Comparison of ENCODE assay signal across 36 cellular contexts in genomic region chr11:104060004-104060403, GRCh38. TPM values are rescaled to one million over a fixed set of nuclear protein-coding genes. Genes with fewer than 3 reads are reported as not detected.
A peak's percentile ranks its signal among the peaks of the same experiment; 100 is the strongest.
DNase-seq lines count a peak whose midpoint lies in the region; ATAC-seq, FAIRE-seq and TF ChIP-seq lines count a peak whose summit lies in the region.
"Had no signal": no experiment of that assay in that cellular context is flagged by ENCODE, and none has a peak within 500 bp of the region (broad histone marks: within the 10 kb centered on the region; RNA-seq: fewer than 3 reads in every experiment).

No MANE protein-coding gene starts in this region.

- no peak overlapping the region for H3K27ac ChIP-seq in IMR-90 (ENCODE audit: insufficient read depth, low read length)
- no peak overlapping the region for H3K27ac ChIP-seq in PC-3 (ENCODE audit: low read length)
- no peak overlapping the region for H3K27ac ChIP-seq in keratinocyte (ENCODE audit: control insufficient read depth, insufficient read depth, low read length)
- no peak overlapping the region for H3K27ac ChIP-seq in ovary
- H3K27ac ChIP-seq: Peyer's patch, psoas muscle, testis had no signal

- H3K18ac ChIP-seq in IMR-90 (ENCODE audit: low read depth, low read length): no peak overlapping the region

- H4K20me1 ChIP-seq in IMR-90 (ENCODE audit: insufficient read depth, low read length) (no peaks in the 10 kb centered on the region), PC-3 (ENCODE audit: low read length) (no peaks in the 10 kb centered on the region), keratinocyte (ENCODE audit: control insufficient read depth, extremely low read depth, insufficient read depth, low read length) (no peaks in the 10 kb centered on the region)

- no peaks in the 10 kb centered on the region for H3K27me3 Mint-ChIP-seq in stimulated activated naive CD8-positive, alpha-beta T cell treated with anti-CD3 and anti-CD28 coated beads, Interleukin-15, amount 100 ng/mL, for 72 hours

- POLR2A ChIA-PET in IMR-90 (lab: Charles Lee; ENCODE audit: unreplicated experiment) (no interaction called here), PC-3 (lab: Charles Lee; ENCODE audit: unreplicated experiment) (no interaction called here)

- DNase-seq in IMR-90 (peak; percentile 10), PC-3 (no peak), choroid plexus epithelial cell (ENCODE audit: low read depth) (peak; percentile 6), keratinocyte (ENCODE audit: low read depth, low spot score) (no peak), dedifferentiated amniotic fluid mesenchymal stem cell (ENCODE audit: extremely low spot score) (no peak), ovary (no peak)
- DNase-seq in stimulated activated naive CD8-positive, alpha-beta T cell treated with anti-CD3 and anti-CD28 coated beads, Interleukin-15, amount 100 ng/mL, for 72 hours: no peak
- DNase-seq: ACHN; activated CD4-positive, alpha-beta T cell treated with anti-CD3 and anti-CD28 coated beads for 36 hours; activated T-cell treated with anti-CD3 and anti-CD28 coated beads for 4 hours; central memory CD4-positive, alpha-beta T cell; dermis blood vessel endothelial cell; DMS153; head of caudate nucleus; kidney glomerular epithelial cell; NCI-H1694; NCI-H2171 treated with DMSO at 0.1 percent for 48 hours; NCI-H524; NK-92 treated with Interleukin-12 subunit alpha and Interleukin-12 subunit beta, amount 100 ng/mL, for 24 hours; Peyer's patch; psoas muscle; sigmoid colon; stimulated activated CD4-positive, alpha-beta T cell treated with anti-CD3 and anti-CD28 coated beads, Interleukin-4, amount 100 ng/mL, for 24 hours; testis had no signal

- H3F3A ChIP-seq in PC-3 (ENCODE audit: low read length, unreplicated experiment): no peaks in the 10 kb centered on the region

- no peak for TF ChIP-seq EP300 in ovary (IDR thresholded peaks at IDR 0.05)

- TF ChIP-seq RAD21 in IMR-90 (IDR thresholded peaks at IDR 0.05; ENCODE audit: low read length): no peak

- peak overlapping the region; percentile 13; the same call in 1 of the 2 replicates for H2BK120ac ChIP-seq in IMR-90 (ENCODE audit: low read depth, low read length)

- dilution Hi-C loops in IMR-90 (cut with HindIII; ENCODE audit: low sequenced_read_pairs, unreplicated experiment) (no loop called here), keratinocyte (cut with MboI; ENCODE audit: extremely low pct_ligation_motif_present, low sequenced_read_pairs) (no loop called here)

- H4K5ac ChIP-seq in IMR-90 (ENCODE audit: low read depth, low read length): no peak overlapping the region

- H2AK9ac ChIP-seq in IMR-90 (replicated peaks; ENCODE audit: low read depth, low read length, poor library complexity): no peak overlapping the region

- no peak overlapping the region for H4K91ac ChIP-seq in IMR-90 (ENCODE audit: insufficient read depth, low read depth, low read length)

- no peak overlapping the region for H2BK5ac ChIP-seq in IMR-90 (ENCODE audit: low read depth, low read length, poor library complexity, severe bottlenecking)

- BruUV-seq in IMR-90 (replicated peaks; lab: Mats Ljungman, UMichigan) (no TSS peak), PC-3 (replicated peaks; lab: Mats Ljungman, UMichigan) (no TSS peak)

- WGBS in IMR-90 (ENCODE audit: extremely low coverage in 2 of 2, insufficient read length in 1 of 2), 2 experiments: no CpG with 5 or more reads among the region's 1 CpG
- 39 to 51% (median 44%) methylated on average over 1 of the region's 1 CpG for WGBS in ovary, 3 donors

- H3K4ac ChIP-seq in IMR-90 (ENCODE audit: low read depth, low read length): peak overlapping the region; percentile 29; the same call in 1 of the 2 replicates

- H4K8ac ChIP-seq in IMR-90 (ENCODE audit: low read depth in 2 of 2, low read length in 2 of 2): peak overlapping the region in 1 of 2 experiments; percentile 3; a peak in 1 of 4 replicates

- no peak for TF ChIP-seq POLR2A in IMR-90 (IDR thresholded peaks at IDR 0.05; ENCODE audit: low read depth, low read length)
- no peak for TF ChIP-seq POLR2A in ovary (IDR thresholded peaks at IDR 0.05)

- H3K4me3 Mint-ChIP-seq in stimulated activated naive CD8-positive, alpha-beta T cell treated with anti-CD3 and anti-CD28 coated beads, Interleukin-15, amount 100 ng/mL, for 72 hours: no peak overlapping the region
- H3K4me3 Mint-ChIP-seq: activated CD4-positive, alpha-beta T cell treated with anti-CD3 and anti-CD28 coated beads for 36 hours; stimulated activated effector memory CD8-positive, alpha-beta T cell treated with anti-CD3 and anti-CD28 coated beads, Interleukin-12 subunit alpha, Interleukin-12 subunit beta, amount 100 ng/mL, for 72 hours had no signal

- no peaks in the 10 kb centered on the region for H3K9me1 ChIP-seq in IMR-90 (ENCODE audit: insufficient read depth, low read length)
- no peaks in the 10 kb centered on the region for H3K9me1 ChIP-seq in keratinocyte (ENCODE audit: control insufficient read depth, extremely low read depth, insufficient read depth, low read length)

- no peak overlapping the region for H2BK15ac ChIP-seq in IMR-90 (ENCODE audit: low read depth, low read length)

- FAIRE-seq in keratinocyte (lab: Jason Lieb, UNC): peak; percentile 51
- FAIRE-seq: astrocyte, endometrium, H1, K562 had no signal

- H3K79me1 ChIP-seq in IMR-90 (ENCODE audit: low read depth in 1 of 2, low read length in 2 of 2): no peaks in the 10 kb centered on the region

- H3K23ac ChIP-seq in IMR-90 (ENCODE audit: low read depth, low read length): no peak overlapping the region; the same call in 1 of the 2 replicates

- H3K27me3 ChIP-seq in IMR-90 (ENCODE audit: control insufficient read depth, insufficient read depth, low read length) (no peaks in the 10 kb centered on the region), PC-3 (ENCODE audit: low read length) (peaks cover 31% of the 10 kb centered on the region; the same call in 1 of the 2 replicates), keratinocyte (ENCODE audit: control insufficient read depth, extremely low read depth, insufficient read depth, low read length) (no peaks in the 10 kb centered on the region), ovary (no peaks in the 10 kb centered on the region)
- H3K27me3 ChIP-seq: Peyer's patch, sigmoid colon, testis had no signal

- in situ Hi-C loops in IMR-90 (cut with MboI; ENCODE audit: low sequenced_read_pairs): no loop called here

- CTCF ChIA-PET in IMR-90 (lab: Yijun Ruan, JAX): no interaction called here
- CTCF ChIA-PET in PC-3 (lab: Charles Lee): no interaction called here

- H3K9ac ChIP-seq in IMR-90 (ENCODE audit: low read depth, low read length): no peak overlapping the region
- no peak overlapping the region for H3K9ac ChIP-seq in PC-3 (ENCODE audit: low read length)
- H3K9ac ChIP-seq in keratinocyte (ENCODE audit: control insufficient read depth, extremely low read depth, insufficient read depth, low read length): no peak overlapping the region

- H2AK5ac ChIP-seq in IMR-90 (ENCODE audit: low read depth, low read length): no peak overlapping the region

- H2AFZ ChIP-seq in IMR-90 (replicated peaks; ENCODE audit: low read length, poor library complexity): no peak overlapping the region
- no peak overlapping the region for H2AFZ ChIP-seq in PC-3 (ENCODE audit: low read length)
- H2AFZ ChIP-seq in keratinocyte (ENCODE audit: control insufficient read depth, low read length): no peak overlapping the region

- H3K9me3 Mint-ChIP-seq in stimulated activated naive CD8-positive, alpha-beta T cell treated with anti-CD3 and anti-CD28 coated beads, Interleukin-15, amount 100 ng/mL, for 72 hours: no peaks in the 10 kb centered on the region
- H3K9me3 Mint-ChIP-seq: activated naive CD4-positive, alpha-beta T cell treated with anti-CD3 and anti-CD28 coated beads, Interleukin-2, amount 50 U/mL, for 72 hours; stimulated activated effector memory CD8-positive, alpha-beta T cell treated with anti-CD3 and anti-CD28 coated beads, Interleukin-12 subunit alpha, Interleukin-12 subunit beta, amount 100 ng/mL, for 72 hours had no signal

- TF ChIP-seq CTCF in IMR-90 (conservative IDR thresholded peaks at IDR 0.05; ENCODE audit: low read depth, low read length): no peak
- TF ChIP-seq CTCF in PC-3 (conservative IDR thresholded peaks at IDR 0.05; ENCODE audit: low read depth, low read length): no peak
- TF ChIP-seq CTCF in choroid plexus epithelial cell (conservative IDR thresholded peaks at IDR 0.05; ENCODE audit: low read depth, low read length): no peak
- TF ChIP-seq CTCF in keratinocyte (optimal IDR thresholded peaks at IDR 0.05 in 1 of 3, IDR thresholded peaks at IDR 0.05 in 1 of 3, conservative IDR thresholded peaks at IDR 0.05 in 1 of 3; ENCODE audit: extremely low read depth in 1 of 3, insufficient read depth in 2 of 3, low read length in 3 of 3): no peak
- TF ChIP-seq CTCF in ovary (IDR thresholded peaks at IDR 0.05): no peak

- no peaks in the 10 kb centered on the region for H3K4me1 Mint-ChIP-seq in stimulated activated naive CD8-positive, alpha-beta T cell treated with anti-CD3 and anti-CD28 coated beads, Interleukin-15, amount 100 ng/mL, for 72 hours
- H3K4me1 Mint-ChIP-seq: activated CD4-positive, alpha-beta T cell treated with anti-CD3 and anti-CD28 coated beads for 36 hours; stimulated activated effector memory CD8-positive, alpha-beta T cell treated with anti-CD3 and anti-CD28 coated beads, Interleukin-12 subunit alpha, Interleukin-12 subunit beta, amount 100 ng/mL, for 72 hours had no signal

- intact Hi-C loops in IMR-90 (cut with micrococcal nuclease): no loop called here
- intact Hi-C loops in PC-3 (cut with micrococcal nuclease): no loop called here
- intact Hi-C loops in ovary (cut with DNase I): no loop called here

- H3K9me2 ChIP-seq in PC-3 (replicated peaks; ENCODE audit: low read length): no peaks in the 10 kb centered on the region

- no peak overlapping the region for H3K27ac Mint-ChIP-seq in stimulated activated naive CD8-positive, alpha-beta T cell treated with anti-CD3 and anti-CD28 coated beads, Interleukin-15, amount 100 ng/mL, for 72 hours
- H3K27ac Mint-ChIP-seq: activated CD4-positive, alpha-beta T cell treated with anti-CD3 and anti-CD28 coated beads for 36 hours; activated naive CD4-positive, alpha-beta T cell treated with anti-CD3 and anti-CD28 coated beads, Interleukin-2, amount 50 U/mL, for 72 hours; stimulated activated effector memory CD8-positive, alpha-beta T cell treated with anti-CD3 and anti-CD28 coated beads, Interleukin-12 subunit alpha, Interleukin-12 subunit beta, amount 100 ng/mL, for 72 hours had no signal

- H3K36me3 ChIP-seq in IMR-90 (ENCODE audit: control insufficient read depth, insufficient read depth, low read length) (no peaks in the 10 kb centered on the region), PC-3 (ENCODE audit: low read depth, low read length) (no peaks in the 10 kb centered on the region), keratinocyte (ENCODE audit: control insufficient read depth in 2 of 2, extremely low read depth in 1 of 2, insufficient read depth in 2 of 2, low read length in 2 of 2) (no peaks in the 10 kb centered on the region), ovary (no peaks in the 10 kb centered on the region)
- H3K36me3 ChIP-seq: Peyer's patch, sigmoid colon had no signal

- H3K4me2 ChIP-seq in IMR-90 (ENCODE audit: low read depth, low read length): no peak overlapping the region
- H3K4me2 ChIP-seq in PC-3 (ENCODE audit: low read length): no peak overlapping the region
- no peak overlapping the region for H3K4me2 ChIP-seq in keratinocyte (ENCODE audit: control insufficient read depth, extremely low read depth, insufficient read depth, low read depth, low read length)

- H2BK20ac ChIP-seq in IMR-90 (ENCODE audit: low read depth, low read length): 0 out of 2 replicates have a peak overlapping the region, but pooled peaks have one; percentile 13

- H3K79me2 ChIP-seq in PC-3 (ENCODE audit: low read length) (no peaks in the 10 kb centered on the region), keratinocyte (ENCODE audit: control insufficient read depth, insufficient read depth, low read length) (no peaks in the 10 kb centered on the region)

- ATAC-seq in IMR-90 (ENCODE audit: low read depth) (no peak; the same call in 1 of the 2 replicates), PC-3 (peak; percentile 35; the same call in 1 of the 2 replicates), HG02642 (IDR thresholded peaks at IDR 0.05; ENCODE audit: poor library complexity, unreplicated experiment) (no peak)
- ATAC-seq in stimulated activated naive CD8-positive, alpha-beta T cell treated with anti-CD3 and anti-CD28 coated beads, Interleukin-15, amount 100 ng/mL, for 72 hours: no peak
- ATAC-seq: activated CD4-positive, alpha-beta T cell treated with anti-CD3 and anti-CD28 coated beads for 36 hours; activated naive CD4-positive, alpha-beta T cell treated with anti-CD3 and anti-CD28 coated beads, Interleukin-2, amount 50 U/mL, for 72 hours; K562; psoas muscle had no signal

- H3K9me3 ChIP-seq in IMR-90 (ENCODE audit: control insufficient read depth, insufficient read depth, low read length) (no peaks in the 10 kb centered on the region), PC-3 (ENCODE audit: low read length) (no peaks in the 10 kb centered on the region), keratinocyte (ENCODE audit: control insufficient read depth, low read depth, low read length) (no peaks in the 10 kb centered on the region), ovary (no peaks in the 10 kb centered on the region)
- H3K9me3 ChIP-seq: Peyer's patch, psoas muscle, sigmoid colon, testis had no signal

- peak overlapping the region; percentile 45; the same call in 1 of the 2 replicates for H3K14ac ChIP-seq in IMR-90 (replicated peaks; ENCODE audit: low read depth, low read length)

- H3K4me3 ChIP-seq in IMR-90 (ENCODE audit: insufficient read depth, low read depth, low read length) (no peak overlapping the region), PC-3 (ENCODE audit: low read length) (no peak overlapping the region), choroid plexus epithelial cell (ENCODE audit: low read depth, low read length) (no peak overlapping the region), keratinocyte (ENCODE audit: control insufficient read depth in 2 of 3, extremely low read depth in 1 of 3, insufficient read depth in 2 of 3, low read depth in 1 of 3, low read length in 3 of 3) (no peak overlapping the region), ovary (no peak overlapping the region)
- H3K4me3 ChIP-seq: K562, Peyer's patch, psoas muscle, sigmoid colon, testis had no signal

- H3K56ac ChIP-seq in IMR-90 (ENCODE audit: extremely low read depth, insufficient read depth, low read length): no peak overlapping the region

- H3K4me1 ChIP-seq in IMR-90 (ENCODE audit: control insufficient read depth, insufficient read depth, low read length) (peaks cover 2% of the 10 kb centered on the region; the same call in 1 of the 2 replicates), PC-3 (ENCODE audit: insufficient read depth, low read length) (no peaks in the 10 kb centered on the region), keratinocyte (ENCODE audit: control insufficient read depth, extremely low read depth, insufficient read depth, low read length) (no peaks in the 10 kb centered on the region), ovary (ENCODE audit: insufficient read depth) (peaks cover 3% of the 10 kb centered on the region)
- H3K4me1 ChIP-seq: Peyer's patch, psoas muscle, testis had no signal

RNA-seq across cellular contexts. Expression of gene DDI1, which starts 23.6 kb away (rescaled TPM):
- total RNA-seq in IMR-90 (2012; rRNA removed) (not detected in 2 replicates), PC-3 (2014; rRNA removed) (not detected in 2 replicates), ovary (not detected)
- polyA plus RNA-seq in IMR-90 (2012; rRNA removed) (not detected in 2 replicates), keratinocyte (not detected in 3 replicates), ovary (not detected)
- polyA plus RNA-seq in IMR-90 (2012; cell fraction: cytosol; rRNA removed): not detected in 2 replicates
- 0.02 TPM in 1 of 2 replicates, not detected in the other for polyA plus RNA-seq in IMR-90 (2012; cell fraction: nucleus; rRNA removed; ENCODE audit: low replicate concordance)
- polyA plus RNA-seq in keratinocyte (2011; ENCODE audit: low read depth): not detected
- not detected in 2 replicates for polyA plus RNA-seq in keratinocyte (2011; cell fraction: cytosol; rRNA removed)
- polyA plus RNA-seq in keratinocyte (2011; cell fraction: nucleus; rRNA removed): not detected in 2 replicates
- not detected in 2 replicates for polyA plus RNA-seq in keratinocyte (2012; ENCODE audit: low replicate concordance)
- polyA minus RNA-seq in keratinocyte: not detected in 3 replicates
- polyA minus RNA-seq in keratinocyte (2011; cell fraction: cytosol; rRNA and poly(A)+ RNA removed): not detected
- not detected in 2 replicates for polyA minus RNA-seq in keratinocyte (2011; cell fraction: nucleus; rRNA and poly(A)+ RNA removed)
- total RNA-seq: activated CD4-positive, alpha-beta T cell treated with anti-CD3 and anti-CD28 coated beads for 36 hours; activated naive CD4-positive, alpha-beta T cell treated with anti-CD3 and anti-CD28 coated beads, Interleukin-2, amount 50 U/mL, for 72 hours; astrocyte; dermis blood vessel endothelial cell; H1; HT1080; K562; lung microvascular endothelial cell; Peyer's patch; psoas muscle; sigmoid colon; T-helper 1 cell treated with Interleukin-12 subunit alpha and Interleukin-12 subunit beta and Interleukin-4 antibody, amounts not matched to agents 30 ng/mL and 1 ng/mL, for 36 hours; urinary bladder had no signal
- polyA plus RNA-seq: BJ, H1, K562, psoas muscle, sigmoid colon, urinary bladder had no signal

Comparison
In these comparisons a context has a peak if more than half of its experiments do, and no peak if none do; other contexts are left out.
1. DNase-seq: peak in IMR-90 (single experiment) and choroid plexus epithelial cell (single experiment); none in PC-3 (single experiment), keratinocyte (single experiment), dedifferentiated amniotic fluid mesenchymal stem cell (single experiment), stimulated activated naive CD8-positive, alpha-beta T cell treated with anti-CD3 and anti-CD28 coated beads, Interleukin-15, amount 100 ng/mL, for 72 hours (0 of 2) and ovary (0 of 5).